7 cellular contexts compared by ENCODE assay signal in genomic region chr14:103216399-103216798, GRCh38.
"Had no signal": no experiment of that assay in that cellular context is flagged by ENCODE, and none has a peak within 500 bp of the region (broad histone marks: within the 10 kb centered on the region; RNA-seq: fewer than 3 reads in every experiment).

No MANE protein-coding gene starts in this region.

- H3K4me1 Mint-ChIP-seq: IgD-negative memory B cell had no signal

- H3K4me3 ChIP-seq: GM23338 had no signal

- H3K27ac ChIP-seq: HL-60 had no signal

- H3K4me3 Mint-ChIP-seq: GM23338, H9, IgD-negative memory B cell had no signal

- DNase-seq: HCEC 1CT, KBM-7 had no signal

- ATAC-seq: GM23338, HepG2 had no signal

- FAIRE-seq: HepG2 had no signal

- H3K4me2 ChIP-seq: GM23338 had no signal

- H2AFZ ChIP-seq: GM23338 had no signal

- H3K9me3 Mint-ChIP-seq: GM23338, H9, IgD-negative memory B cell had no signal

- H3K27ac Mint-ChIP-seq: GM23338, H9, IgD-negative memory B cell had no signal
